12 cellular contexts compared by ENCODE assay signal in genomic region chr1:44723064-44723463, GRCh38. TPM values are rescaled to one million over a fixed set of nuclear protein-coding genes. Genes with fewer than 3 reads are reported as not detected.
DNase-seq lines count a peak whose midpoint lies in the region; ATAC-seq, FAIRE-seq and TF ChIP-seq lines count a peak whose summit lies in the region.
"Had no signal": no experiment of that assay in that cellular context is flagged by ENCODE, and none has a peak within 500 bp of the region (broad histone marks: within the 10 kb centered on the region; RNA-seq: fewer than 3 reads in every experiment).

No MANE protein-coding gene starts in this region.

- peak overlapping the region; percentile 43 for H3K27ac ChIP-seq in CD8-positive, alpha-beta T cell (ENCODE audit: low read depth, low read length)
- peak overlapping the region; percentile 98 for H3K27ac ChIP-seq in KOPT-K1 (ENCODE audit: low read depth, low read length, poor library complexity, severe bottlenecking)
- H3K27ac ChIP-seq: ovary had no signal

- no peak for FAIRE-seq in H54 (lab: Jason Lieb, UNC)
- FAIRE-seq: D721Med, frontal cortex had no signal

- no peak for TF ChIP-seq POLR2A in H54 (IDR thresholded peaks at IDR 0.05; ENCODE audit: low read depth, low read length)

- CTCF ChIA-PET in CD8-positive, alpha-beta T cell (lab: Charles Lee): no interaction called here
- CTCF ChIA-PET in activated CD8-positive, alpha-beta T cell treated with anti-CD3 and anti-CD28 coated beads for 36 hours (lab: Charles Lee): interaction anchor here (3.1 kb wide), 1 partner anchor 8 kb away, joined by 38 read pairs; the partner anchor contains the start of gene RNU5D-1

- peak overlapping the region; percentile 90 for H3K27ac Mint-ChIP-seq in CD8-positive, alpha-beta T cell
- H3K27ac Mint-ChIP-seq in activated CD8-positive, alpha-beta T cell treated with anti-CD3 and anti-CD28 coated beads for 36 hours: peak overlapping the region; percentile 92
- peak overlapping the region; percentile 76 to 98 (median 89) for H3K27ac Mint-ChIP-seq in naive B cell

- H3K4me1 ChIP-seq in CD8-positive, alpha-beta T cell (ENCODE audit: insufficient read depth, low read length): peaks cover 67% of the 10 kb centered on the region

- H3K27me3 ChIP-seq in CD8-positive, alpha-beta T cell (ENCODE audit: insufficient read depth, low read length): no peaks in the 10 kb centered on the region
- H3K27me3 ChIP-seq: ovary had no signal

- intact Hi-C loops in CD8-positive, alpha-beta T cell (cut with DNase I, micrococcal nuclease): no loop called here
- intact Hi-C loops in activated CD8-positive, alpha-beta T cell treated with anti-CD3 and anti-CD28 coated beads for 36 hours (cut with micrococcal nuclease): no loop called here

- ATAC-seq in CD8-positive, alpha-beta T cell: peak; percentile 9
- ATAC-seq in activated CD8-positive, alpha-beta T cell treated with anti-CD3 and anti-CD28 coated beads for 36 hours: peak; percentile 14
- ATAC-seq in naive B cell (ENCODE audit: low read depth in 2 of 2) (no peak), GM19035 (IDR thresholded peaks at IDR 0.05; ENCODE audit: unreplicated experiment) (no peak), SK-N-SH treated with all-trans-retinoic acid at 6 μM for 48 hours (no peak)

- no peaks in the 10 kb centered on the region for H3K27me3 Mint-ChIP-seq in CD8-positive, alpha-beta T cell (ENCODE audit: low read depth)
- peaks cover 4% of the 10 kb centered on the region for H3K27me3 Mint-ChIP-seq in activated CD8-positive, alpha-beta T cell treated with anti-CD3 and anti-CD28 coated beads for 36 hours
- H3K27me3 Mint-ChIP-seq in naive B cell: no peaks in the 10 kb centered on the region

- H3K4me1 Mint-ChIP-seq in CD8-positive, alpha-beta T cell (ENCODE audit: low read depth): peaks cover 69% of the 10 kb centered on the region
- H3K4me1 Mint-ChIP-seq in activated CD8-positive, alpha-beta T cell treated with anti-CD3 and anti-CD28 coated beads for 36 hours (ENCODE audit: low read depth): peaks cover 72% of the 10 kb centered on the region
- peaks cover 52 to 75% (median 70%) of the 10 kb centered on the region in 3 donors for H3K4me1 Mint-ChIP-seq in naive B cell

- peak overlapping the region; percentile 40 for H3K4me3 ChIP-seq in CD8-positive, alpha-beta T cell (ENCODE audit: low read depth, low read length)
- H3K4me3 ChIP-seq: ovary had no signal

- no peak for TF ChIP-seq CTCF in CD8-positive, alpha-beta T cell (IDR thresholded peaks at IDR 0.05)
- TF ChIP-seq CTCF in activated CD8-positive, alpha-beta T cell treated with anti-CD3 and anti-CD28 coated beads for 36 hours (IDR thresholded peaks at IDR 0.05): no peak

- peaks cover 5% of the 10 kb centered on the region for H3K36me3 Mint-ChIP-seq in CD8-positive, alpha-beta T cell
- peaks cover 24% of the 10 kb centered on the region for H3K36me3 Mint-ChIP-seq in activated CD8-positive, alpha-beta T cell treated with anti-CD3 and anti-CD28 coated beads for 36 hours (ENCODE audit: low read depth)
- no peaks in the 10 kb centered on the region for H3K36me3 Mint-ChIP-seq in naive B cell

- H3K9me3 Mint-ChIP-seq in CD8-positive, alpha-beta T cell: no peaks in the 10 kb centered on the region
- no peaks in the 10 kb centered on the region for H3K9me3 Mint-ChIP-seq in activated CD8-positive, alpha-beta T cell treated with anti-CD3 and anti-CD28 coated beads for 36 hours
- H3K9me3 Mint-ChIP-seq in naive B cell: peaks cover 0 to 4% (median 0%) of the 10 kb centered on the region in 7 donors

- peak in 1 of 7 experiments; percentile 53 for DNase-seq in CD8-positive, alpha-beta T cell
- peak; percentile 63 for DNase-seq in activated CD8-positive, alpha-beta T cell treated with anti-CD3 and anti-CD28 coated beads for 36 hours
- DNase-seq in naive B cell: no peak
- no peak for DNase-seq in H54 (ENCODE audit: insufficient read length, low spot score)
- DNase-seq in dermis blood vessel endothelial cell: no peak
- DNase-seq: caudate nucleus had no signal

- H3K36me3 ChIP-seq in CD8-positive, alpha-beta T cell (ENCODE audit: insufficient read depth, low read length): no peaks in the 10 kb centered on the region
- peaks cover 29% of the 10 kb centered on the region for H3K36me3 ChIP-seq in KOPT-K1 (ENCODE audit: insufficient read depth, low read length)
- H3K36me3 ChIP-seq: ovary had no signal

- H3K4me3 Mint-ChIP-seq in CD8-positive, alpha-beta T cell: peak overlapping the region; percentile 87
- H3K4me3 Mint-ChIP-seq in activated CD8-positive, alpha-beta T cell treated with anti-CD3 and anti-CD28 coated beads for 36 hours: peak overlapping the region; percentile 72
- peak overlapping the region; percentile 74 to 94 (median 90) for H3K4me3 Mint-ChIP-seq in naive B cell

- no peaks in the 10 kb centered on the region for H3K9me3 ChIP-seq in CD8-positive, alpha-beta T cell (ENCODE audit: low read length)
- H3K9me3 ChIP-seq in KOPT-K1 (ENCODE audit: insufficient read depth, low read length, poor library complexity, severe bottlenecking): no peaks in the 10 kb centered on the region
- H3K9me3 ChIP-seq: ovary had no signal

- POLR2A ChIA-PET in CD8-positive, alpha-beta T cell (lab: Charles Lee): interaction anchor here (0.6 to 3.0 kb wide), 4 partner anchors 8 to 96 kb away, joined by 3 to 28 read pairs (median 17); partner anchors contain the start of genes PLK3 and RPS8
- POLR2A ChIA-PET in activated CD8-positive, alpha-beta T cell treated with anti-CD3 and anti-CD28 coated beads for 36 hours (lab: Charles Lee): interaction anchor here (0.9 to 15.4 kb wide), 20 partner anchors 8 to 617 kb away, joined by 3 to 553 read pairs (median 38); partner anchors contain the start of genes ARMH1, BEST4, BTBD19 and DYNLT4

TF ChIP-seq in SK-N-SH treated with all-trans-retinoic acid at 6 μM for 48 hours, 23 proteins besides CTCF, POLR2A, EP300 and RAD21 (continues in another document):
- TF ChIP-seq ZFP3 (CRISPR knock-in tag; IDR thresholded peaks at IDR 0.05) (no peak), GLIS3 (CRISPR knock-in tag; IDR thresholded peaks at IDR 0.05) (no peak), TCF4 (CRISPR knock-in tag; IDR thresholded peaks at IDR 0.05; ENCODE audit: borderline replicate concordance) (no peak), TSHZ2 (CRISPR knock-in tag; IDR thresholded peaks at IDR 0.05) (no peak), ZNF8 (CRISPR knock-in tag; IDR thresholded peaks at IDR 0.05) (no peak), ZC3H10 (CRISPR knock-in tag; IDR thresholded peaks at IDR 0.05) (no peak)

RNA-seq across cellular contexts. Expression of gene RNU5D-1, which starts 7.9 kb away (rescaled TPM):
- total RNA-seq in CD8-positive, alpha-beta T cell: not detected
- not detected for total RNA-seq in activated CD8-positive, alpha-beta T cell treated with anti-CD3 and anti-CD28 coated beads for 36 hours
- not detected for polyA plus RNA-seq in naive B cell (ENCODE audit: low read depth in 6 of 6)
- not detected in 2 replicates for total RNA-seq in dermis blood vessel endothelial cell
- total RNA-seq: frontal cortex, ovary had no signal
- polyA plus RNA-seq: ovary had no signal

RNA-seq across cellular contexts. Expression of gene KIF2C, which starts 16.6 kb away (rescaled TPM):
- total RNA-seq in CD8-positive, alpha-beta T cell: under 1 TPM; 0.58 to 0.81 TPM
- total RNA-seq in activated CD8-positive, alpha-beta T cell treated with anti-CD3 and anti-CD28 coated beads for 36 hours: 10 to 100 TPM; 92.6 to 95.0 TPM
- under 1 TPM in 4 of 6 donors, not detected in 2; 0.23 to 0.85 (median 0.33) TPM for polyA plus RNA-seq in naive B cell (ENCODE audit: low read depth in 6 of 6)
- 11.7 and 45.5 TPM in 2 replicates for total RNA-seq in dermis blood vessel endothelial cell

RNA-seq across cellular contexts. Expression of gene ARMH1, which starts 48.5 kb away (rescaled TPM):
- 100 to 1,000 TPM; 117 to 128 TPM for total RNA-seq in CD8-positive, alpha-beta T cell
- total RNA-seq in activated CD8-positive, alpha-beta T cell treated with anti-CD3 and anti-CD28 coated beads for 36 hours: 100 to 1,000 TPM; 162 to 165 TPM
- 10 to 100 TPM; 14.0 to 28.1 (median 18.6) TPM for polyA plus RNA-seq in naive B cell (ENCODE audit: low read depth in 6 of 6)
- total RNA-seq in dermis blood vessel endothelial cell: not detected in 2 replicates

RNA-seq across cellular contexts. Expression of gene TMEM53, which starts 48.8 kb away (rescaled TPM):
- 1 to 10 TPM in 1 of 2 experiments, not detected in 1; 1.2 TPM for total RNA-seq in CD8-positive, alpha-beta T cell
- 1 to 10 TPM; 2.3 to 3.5 TPM for total RNA-seq in activated CD8-positive, alpha-beta T cell treated with anti-CD3 and anti-CD28 coated beads for 36 hours
- polyA plus RNA-seq in naive B cell (ENCODE audit: low read depth in 6 of 6): 10 to 100 TPM in 1 of 6 donors, 1 to 10 TPM in 5; 1.2 to 10.3 (median 7.4) TPM
- total RNA-seq in dermis blood vessel endothelial cell: 4.4 and 5.9 TPM in 2 replicates

RNA-seq across cellular contexts. Expression of gene RPS8, which starts 52.3 kb away (rescaled TPM):
- 1,000 to 10,000 TPM; 3,381 to 3,465 TPM for total RNA-seq in CD8-positive, alpha-beta T cell
- 1,000 to 10,000 TPM; 3,218 to 3,314 TPM for total RNA-seq in activated CD8-positive, alpha-beta T cell treated with anti-CD3 and anti-CD28 coated beads for 36 hours
- polyA plus RNA-seq in naive B cell (ENCODE audit: low read depth in 6 of 6): 1,000 to 10,000 TPM in 5 of 6 donors, 100 to 1,000 TPM in 1; 896 to 1,302 (median 1,132) TPM
- total RNA-seq in dermis blood vessel endothelial cell: 1,197 and 2,124 TPM in 2 replicates

Comparison
In these comparisons a context has a peak if more than half of its experiments do, and no peak if none do; other contexts are left out.
1. ATAC-seq: peak in CD8-positive, alpha-beta T cell (single experiment) and activated CD8-positive, alpha-beta T cell treated with anti-CD3 and anti-CD28 coated beads for 36 hours (single experiment); none in naive B cell (0 of 2), GM19035 (single experiment) and SK-N-SH treated with all-trans-retinoic acid at 6 μM for 48 hours (single experiment).
2. RNA of gene ARMH1, which starts 48.5 kb away (total RNA-seq): 162 to 165 TPM in activated CD8-positive, alpha-beta T cell treated with anti-CD3 and anti-CD28 coated beads for 36 hours and 117 to 128 TPM in CD8-positive, alpha-beta T cell; not detected in dermis blood vessel endothelial cell; every median in the first group is over 100 times any median in the second.
3. Peak in every context shown above with its lines, with median percentiles within 50 percentile points of each other: H3K27ac Mint-ChIP-seq and H3K4me3 Mint-ChIP-seq.